In the genomic region with DNA sequence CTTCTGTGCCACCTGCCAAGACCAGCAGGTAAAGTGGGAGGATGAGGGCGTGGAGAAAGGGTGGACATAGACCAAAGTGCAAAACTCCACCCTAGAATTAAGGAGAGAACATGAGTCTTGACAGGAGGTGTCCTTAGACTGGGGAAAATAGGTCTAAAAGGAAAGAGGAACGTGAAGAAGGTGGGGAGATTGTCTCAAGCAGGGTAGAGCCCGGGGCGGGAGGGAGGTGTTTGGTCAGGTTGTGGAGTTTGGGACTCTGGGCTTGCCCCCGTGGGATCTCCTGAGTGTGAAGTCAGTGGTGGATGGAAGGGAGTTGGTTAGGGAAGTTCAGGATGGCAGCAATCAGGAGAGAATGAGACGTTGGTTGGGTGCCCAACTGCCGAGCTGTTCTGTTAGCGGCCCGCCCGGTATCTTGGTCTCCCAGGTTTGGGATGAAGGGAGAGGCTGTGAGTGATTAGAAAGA, we compare ENCODE assay signal across 6 cellular contexts. TPM values are rescaled to one million over a fixed set of nuclear protein-coding genes. Genes with fewer than 3 reads are reported as not detected.
DNase-seq lines count a peak whose midpoint lies in the region; ATAC-seq and TF ChIP-seq lines count a peak whose summit lies in the region.

No MANE protein-coding gene starts in this region.

- H3K4me1 ChIP-seq in ascending aorta, result peaks cover 8 to 27% of the 10 kb centered on the region in 2 donors

- no peaks in the 10 kb centered on the region for H3K36me3 ChIP-seq in ascending aorta

- H3K4me3 ChIP-seq in GM12865 (ENCODE audit: low read depth, low read length) (peak overlapping the region; percentile 82), ascending aorta (peak overlapping the region; percentile 72 to 98)

- H3K27me3 Mint-ChIP-seq in naive B cell, result no peaks in the 10 kb centered on the region

- H3K27ac Mint-ChIP-seq in naive B cell, result peak overlapping the region; percentile 96 to 98 (median 97)

- peaks cover 0 to 10% of the 10 kb centered on the region in 2 donors for H3K36me3 Mint-ChIP-seq in naive B cell

- no peak for ATAC-seq in naive B cell (ENCODE audit: low read depth in 2 of 2)
- ATAC-seq in GM21447 (IDR thresholded peaks at IDR 0.05; ENCODE audit: unreplicated experiment), result no peak

- peak overlapping the region; percentile 92 to 95 for H3K27ac ChIP-seq in ascending aorta

- peaks cover 65 to 80% (median 68%) of the 10 kb centered on the region in 3 donors for H3K4me1 Mint-ChIP-seq in naive B cell

- intact Hi-C loops in ascending aorta (cut with DNase I), result loop anchor here (1.0 to 2.0 kb wide), 2 partner anchors 35 to 84 kb away; partner anchors contain the start of genes CDK2 and PMEL

- H3K9me3 Mint-ChIP-seq in naive B cell, result no peaks in the 10 kb centered on the region

- H3K27me3 ChIP-seq in ascending aorta, result no peaks in the 10 kb centered on the region

- no peaks in the 10 kb centered on the region for H3K9me3 ChIP-seq in ascending aorta

- TF ChIP-seq CTCF in GM12865 (IDR thresholded peaks at IDR 0.05; ENCODE audit: insufficient read depth, low read depth, low read length, missing control alignments), result no peak
- no peak for TF ChIP-seq CTCF in ascending aorta (IDR thresholded peaks at IDR 0.05)
- no peak for TF ChIP-seq CTCF in GM10248 (IDR thresholded peaks at IDR 0.05; ENCODE audit: control extremely low read depth, extremely low read depth, low read depth, missing control alignments)

- POLR2A ChIA-PET in GM10248 (lab: Yijun Ruan, JAX), result interaction anchor here (0.5 to 1.3 kb wide), 2 partner anchors 43 to 102 kb away, joined by 4 to 8 read pairs; partner anchors contain the start of genes DNAJC14 and RAB5B

- peak overlapping the region; percentile 93 to 100 (median 98) for H3K4me3 Mint-ChIP-seq in naive B cell

- CTCF ChIA-PET in GM10248 (lab: Yijun Ruan, JAX), result interaction anchor here (0.9 to 7.5 kb wide), 10 partner anchors 6 to 193 kb away, joined by 3 to 92 read pairs (median 6); partner anchors contain the start of genes ORMDL2, PMEL, SARNP and SUOX

- DNase-seq in GM12865 (ENCODE audit: low read depth) (no peak), ascending aorta (ENCODE audit: low spot score in 2 of 2) (peak in 1 of 2 donors; percentile 66), naive B cell (no peak), inferior parietal cortex (ENCODE audit: extremely low spot score) (no peak), GM10248 (ENCODE audit: extremely low spot score) (no peak)

RNA-seq across cellular contexts. Expression of gene DGKA, which starts 0.4 kb away (rescaled TPM):
- total RNA-seq in ascending aorta, result 48.6 TPM
- polyA plus RNA-seq in naive B cell (ENCODE audit: low read depth in 6 of 6), result 100 to 1,000 TPM in 1 of 6 donors, 10 to 100 TPM in 5; 64.0 to 119 (median 65.9) TPM

RNA-seq across cellular contexts. Expression of gene PYM1, which starts 3.7 kb away (rescaled TPM):
- 83.7 TPM for total RNA-seq in ascending aorta
- 10 to 100 TPM; 60.7 to 88.1 (median 76.5) TPM for polyA plus RNA-seq in naive B cell (ENCODE audit: low read depth in 6 of 6)

RNA-seq across cellular contexts. Expression of gene PMEL, which starts 34.5 kb away (rescaled TPM):
- not detected for total RNA-seq in ascending aorta
- polyA plus RNA-seq in naive B cell (ENCODE audit: low read depth in 6 of 6), result under 1 TPM in 1 of 6 donors, not detected in 5; 0.38 TPM

RNA-seq across cellular contexts. Expression of gene CDK2, which starts 35.3 kb away (rescaled TPM):
- total RNA-seq in ascending aorta, result 24.5 TPM
- polyA plus RNA-seq in naive B cell (ENCODE audit: low read depth in 6 of 6), result 10 to 100 TPM in 5 of 6 donors, 1 to 10 TPM in 1; 10.0 to 18.6 (median 11.9) TPM

RNA-seq across cellular contexts. Expression of gene RAB5B, which starts 42.5 kb away (rescaled TPM):
- total RNA-seq in ascending aorta, result 48.0 TPM
- 10 to 100 TPM; 58.4 to 77.7 (median 68.8) TPM for polyA plus RNA-seq in naive B cell (ENCODE audit: low read depth in 6 of 6)
